14 cellular contexts compared by ENCODE assay signal in the genomic region with DNA sequence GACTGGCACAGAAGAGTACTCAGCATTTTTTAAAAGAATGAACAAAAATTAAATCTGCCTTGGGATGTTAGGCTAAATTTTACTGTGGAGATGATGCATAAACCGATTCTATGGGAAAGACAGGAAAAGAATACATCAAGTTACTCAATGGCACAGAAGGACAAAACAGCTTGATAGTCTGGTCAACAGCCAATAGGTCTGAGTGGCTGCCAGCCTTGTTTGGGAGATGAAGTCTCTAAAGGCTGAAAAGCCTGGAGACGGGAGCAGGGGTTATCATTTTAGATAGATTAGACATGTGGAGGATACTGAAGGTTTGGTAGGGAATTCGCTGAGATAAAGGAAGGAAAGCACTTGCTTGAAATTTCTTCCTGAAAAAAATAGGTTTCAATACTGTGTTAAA. TPM values are rescaled to one million over a fixed set of nuclear protein-coding genes. Genes with fewer than 3 reads are reported as not detected.
DNase-seq lines count a peak whose midpoint lies in the region; ATAC-seq and TF ChIP-seq lines count a peak whose summit lies in the region.
"Had no signal": no experiment of that assay in that cellular context is flagged by ENCODE, and none has a peak within 500 bp of the region (broad histone marks: within the 10 kb centered on the region; RNA-seq: fewer than 3 reads in every experiment).

No MANE protein-coding gene starts in this region.

- peaks cover 0 to 5% of the 10 kb centered on the region in 2 donors for H3K9me3 ChIP-seq in right atrium auricular region

- no peak overlapping the region for H3K27ac ChIP-seq in right atrium auricular region
- H3K27ac ChIP-seq: BLaER1 treated with 17β-estradiol and CSF1 and Interleukin-3, amounts not matched to agents 10 nM and 100 nM had no signal

- H3K36me3 ChIP-seq in right atrium auricular region = no peaks in the 10 kb centered on the region
- H3K36me3 ChIP-seq: BLaER1 treated with 17β-estradiol and CSF1 and Interleukin-3, amounts not matched to agents 10 nM and 100 nM had no signal

- intact Hi-C loops in Right ventricle myocardium superior (cut with DNase I) (no loop called here), left ventricle myocardium superior (cut with micrococcal nuclease) (no loop called here)

- no peak for TF ChIP-seq CTCF in right atrium auricular region (IDR thresholded peaks at IDR 0.05)

- peak; percentile 48 for DNase-seq in Right ventricle myocardium superior
- DNase-seq in right atrium auricular region (ENCODE audit: low spot score) = no peak
- DNase-seq in NCI-H446 treated with DMSO at 0.1 percent for 48 hours (lab: John Stamatoyannopoulos, UW) = peak; percentile 33
- DNase-seq in left ventricle myocardium superior = peak; percentile 33
- no peak for DNase-seq in NCI-H2029 (lab: John Stamatoyannopoulos, UW)
- DNase-seq in GM03348 (ENCODE audit: low spot score) = no peak
- DNase-seq: 8988T; Calu3; CD8-positive, alpha-beta T cell; DMS79 treated with DMSO at 0.1 percent for 48 hours; H9 had no signal

- peaks cover 0 to 10% of the 10 kb centered on the region in 2 donors for H3K4me1 ChIP-seq in right atrium auricular region
- H3K4me1 ChIP-seq: BLaER1 treated with 17β-estradiol and CSF1 and Interleukin-3, amounts not matched to agents 10 nM and 100 nM had no signal

- ATAC-seq in Right ventricle myocardium superior (ENCODE audit: poor library complexity) = peak; percentile 62
- peak; percentile 54 for ATAC-seq in left ventricle myocardium superior
- ATAC-seq in HG03025 (IDR thresholded peaks at IDR 0.05; ENCODE audit: low FRiP score, unreplicated experiment) = no peak
- ATAC-seq: CD8-positive, alpha-beta T cell had no signal

- no peak overlapping the region for H3K4me3 ChIP-seq in right atrium auricular region
- H3K4me3 ChIP-seq: BLaER1 treated with 17β-estradiol and CSF1 and Interleukin-3, amounts not matched to agents 10 nM and 100 nM had no signal

- no peaks in the 10 kb centered on the region for H3K27me3 ChIP-seq in right atrium auricular region
- H3K27me3 ChIP-seq: BLaER1 treated with 17β-estradiol and CSF1 and Interleukin-3, amounts not matched to agents 10 nM and 100 nM had no signal

RNA-seq across cellular contexts. Expression of gene LAMA2, which starts 56.3 kb away (rescaled TPM):
- 115 TPM for total RNA-seq in Right ventricle myocardium superior
- total RNA-seq in right atrium auricular region = 100 to 1,000 TPM; 150 to 166 TPM
- total RNA-seq in left ventricle myocardium superior = 138 TPM
- total RNA-seq: B cell had no signal

Comparison
In these comparisons a context has a peak if more than half of its experiments do, and no peak if none do; other contexts are left out.
1. DNase-seq: peak in Right ventricle myocardium superior (single experiment), NCI-H446 treated with DMSO at 0.1 percent for 48 hours (single experiment) and left ventricle myocardium superior (single experiment); none in right atrium auricular region (single experiment), NCI-H2029 (single experiment) and GM03348 (single experiment).